8 cellular contexts compared by ENCODE assay signal in the genomic region with DNA sequence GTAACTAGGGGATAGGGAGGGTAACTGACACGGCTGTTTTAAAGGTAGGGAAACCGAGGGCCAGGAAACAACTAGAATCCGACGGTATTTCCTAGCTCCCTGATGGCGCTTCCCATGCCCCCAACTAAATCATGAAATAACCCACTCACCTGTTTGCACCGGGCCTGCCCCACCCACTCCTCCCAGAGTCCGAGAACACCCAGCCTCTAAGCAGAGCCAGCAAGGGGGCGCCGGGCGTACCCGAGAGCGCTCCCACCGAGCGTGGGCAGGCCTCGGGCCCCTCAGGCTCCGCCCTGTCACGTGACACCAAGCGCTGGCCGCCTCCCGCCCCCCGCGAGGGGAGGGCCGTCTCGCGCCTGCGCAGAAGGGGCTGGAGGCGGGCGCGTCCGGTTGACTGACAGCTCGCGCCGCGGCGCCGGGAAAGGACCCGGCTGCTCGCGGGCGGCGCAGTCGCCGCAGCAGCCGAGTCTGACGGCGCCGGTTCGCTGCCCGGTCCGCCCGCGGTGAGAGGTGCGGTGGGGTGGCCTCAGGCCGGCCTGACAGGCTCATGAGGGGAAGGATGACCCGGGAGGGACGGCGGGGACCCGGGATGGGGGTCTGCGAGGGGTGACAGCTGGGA. TPM values are rescaled to one million over a fixed set of nuclear protein-coding genes. Genes with fewer than 3 reads are reported as not detected.
DNase-seq lines count a peak whose midpoint lies in the region; ATAC-seq, FAIRE-seq and TF ChIP-seq lines count a peak whose summit lies in the region.

A gene with protein sequence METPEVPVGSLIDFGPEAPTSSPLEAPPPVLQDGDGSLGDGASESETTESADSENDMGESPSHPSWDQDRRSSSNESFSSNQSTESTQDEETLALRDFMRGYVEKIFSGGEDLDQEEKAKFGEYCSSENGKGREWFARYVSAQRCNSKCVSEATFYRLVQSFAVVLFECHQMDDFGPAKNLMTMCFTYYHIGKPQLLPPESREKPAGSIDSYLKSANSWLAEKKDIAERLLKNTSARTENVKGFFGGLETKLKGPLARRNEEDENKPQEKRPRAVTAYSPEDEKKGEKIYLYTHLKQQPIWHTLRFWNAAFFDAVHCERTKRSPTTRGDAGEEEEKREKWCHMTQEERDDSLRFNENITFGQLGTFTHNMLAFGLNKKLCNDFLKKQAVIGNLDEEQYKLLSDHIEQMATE (plus strand): TSS at position 447 of the 619 bp plus-strand sequence. CDS start 39,277 bp downstream, outside the sequence.

- peak; percentile 72 for ATAC-seq in HG03439 (IDR thresholded peaks at IDR 0.05; ENCODE audit: unreplicated experiment)
- peak; percentile 89 for ATAC-seq in HepG2

- DNase-seq in NCI-H524 treated with DMSO at 0.1 percent for 48 hours (lab: John Stamatoyannopoulos, UW) (peak; percentile 45), cortex of kidney (lab: John Stamatoyannopoulos, UW) (peak; percentile 60), HepG2 (ENCODE audit: low spot score) (peak; percentile 91)
- peak; percentile 95 for DNase-seq in activated CD4-positive, alpha-beta T cell treated with anti-CD3 and anti-CD28 coated beads, Interleukin-2, amount 10 ng/mL, durations not matched to agents 7 days and 5 days
- peak; percentile 95 to 97 for DNase-seq in stimulated activated CD4-positive, alpha-beta T cell treated with anti-CD3 and anti-CD28 coated beads, Interleukin-2, amount 100 ng/mL, for 48 hours

- intact Hi-C loops in HepG2 (cut with micrococcal nuclease; ENCODE audit: unreplicated experiment) = loop anchor here (2.0 kb wide), 1 partner anchor 59 kb away; no protein-coding TSS in a partner anchor

- 2% methylated on average over 39 of the region's 59 CpGs for WGBS in HepG2 (ENCODE audit: low lambda C conversion rate)

- H3K4me3 ChIP-seq in BLaER1 (peak within 1 kb of the TSS; percentile 68), HepG2 (replicated peaks in 1 of 3; ENCODE audit: insufficient read depth in 1 of 3, low read depth in 2 of 3, low read length in 3 of 3) (peak within 1 kb of the TSS; percentile 65 to 77 (median 69))

- no peaks in the 10 kb centered on the region for H3K79me2 ChIP-seq in HepG2 (ENCODE audit: insufficient read depth, low read length)

- no peaks in the 10 kb centered on the region for H3K9me3 Mint-ChIP-seq in activated CD4-positive, alpha-beta T cell treated with anti-CD3 and anti-CD28 coated beads, Interleukin-2, amount 10 ng/mL, durations not matched to agents 7 days and 5 days

- POLR2A ChIA-PET in activated CD4-positive, alpha-beta T cell treated with anti-CD3 and anti-CD28 coated beads, Interleukin-2, amount 10 ng/mL, durations not matched to agents 7 days and 5 days (lab: Charles Lee) = interaction anchor here (0.7 kb wide), 1 partner anchor 17 kb away, joined by 3 read pairs; a partner anchor contains a TSS
- POLR2A ChIA-PET in HepG2 (lab: Yijun Ruan, JAX) = interaction anchor here (1.0 to 3.4 kb wide), 5 partner anchors 16 to 50 kb away, joined by 3 to 28 read pairs (median 7); a partner anchor contains a TSS

- FAIRE-seq in HepG2 (lab: Jason Lieb, UNC) = peak; percentile 90

- TF ChIP-seq POLR2A in GM19193 (IDR thresholded peaks at IDR 0.05; ENCODE audit: extremely low read depth, insufficient read depth, insufficient read length) (peak; percentile 86), HepG2 (IDR thresholded peaks at IDR 0.05; ENCODE audit: insufficient read depth in 1 of 2, low read depth in 2 of 2, low read length in 2 of 2) (peak; percentile 33 to 87; a peak in 2 of 4 replicates)

- H3K4me1 Mint-ChIP-seq in activated CD4-positive, alpha-beta T cell treated with anti-CD3 and anti-CD28 coated beads, Interleukin-2, amount 10 ng/mL, durations not matched to agents 7 days and 5 days = peaks cover 44% of the 10 kb centered on the region

- H2AFZ ChIP-seq in HepG2 (ENCODE audit: low read length) = peak within 1 kb of the TSS; percentile 81

- H3K4me1 ChIP-seq in BLaER1 (peaks cover 41% of the 10 kb centered on the region), HepG2 (ENCODE audit: insufficient read depth, low read length) (peaks cover 41% of the 10 kb centered on the region)

- TF ChIP-seq CTCF in HepG2 (CRISPR knock-in tag; IDR thresholded peaks at IDR 0.05) = peak; percentile 81

- H3K4me2 ChIP-seq in BLaER1 (peak within 1 kb of the TSS; percentile 89), HepG2 (ENCODE audit: low read depth, low read length) (peak within 1 kb of the TSS; percentile 92)

- H3K27me3 Mint-ChIP-seq in activated CD4-positive, alpha-beta T cell treated with anti-CD3 and anti-CD28 coated beads, Interleukin-2, amount 10 ng/mL, durations not matched to agents 7 days and 5 days = no peaks in the 10 kb centered on the region

- peak; percentile 77 for TF ChIP-seq RAD21 in HepG2 (CRISPR knock-in tag; IDR thresholded peaks at IDR 0.05)

- peaks cover 28% of the 10 kb centered on the region for H3K27me3 ChIP-seq in BLaER1
- H3K27me3 ChIP-seq in HepG2 (ENCODE audit: control insufficient read depth in 1 of 2, insufficient read depth in 2 of 2, low read length in 2 of 2) = peaks cover 3 to 28% of the 10 kb centered on the region in 2 experiments; a peak in 4 of 5 replicates

- peaks cover 7% of the 10 kb centered on the region for H3K36me3 Mint-ChIP-seq in activated CD4-positive, alpha-beta T cell treated with anti-CD3 and anti-CD28 coated beads, Interleukin-2, amount 10 ng/mL, durations not matched to agents 7 days and 5 days (ENCODE audit: low read depth)

- no peak within 1 kb of the TSS for H3K27ac ChIP-seq in BLaER1
- H3K27ac ChIP-seq in HepG2 (ENCODE audit: extremely low read length, insufficient read depth, low read length) = no peak within 1 kb of the TSS

- peaks cover 19% of the 10 kb centered on the region for H4K20me1 ChIP-seq in BLaER1
- H4K20me1 ChIP-seq in HepG2 (ENCODE audit: insufficient read depth, low read length) = no peaks in the 10 kb centered on the region

- H3K9ac ChIP-seq in BLaER1 (peak within 1 kb of the TSS; percentile 64), HepG2 (ENCODE audit: insufficient read depth, low read depth, low read length) (peak within 1 kb of the TSS; percentile 72)

- CTCF ChIA-PET in activated CD4-positive, alpha-beta T cell treated with anti-CD3 and anti-CD28 coated beads, Interleukin-2, amount 10 ng/mL, durations not matched to agents 7 days and 5 days (lab: Charles Lee) = interaction anchor here (0.8 to 3.2 kb wide), 10 partner anchors 12 to 588 kb away, joined by 3 to 14 read pairs (median 4); a partner anchor contains a TSS
- CTCF ChIA-PET in HepG2 (lab: Yijun Ruan, JAX; ENCODE audit: low intra/inter-chr PET ratio, low total read pairs) = interaction anchor here (1.1 kb wide), 1 partner anchor 59 kb away, joined by 4 read pairs; no protein-coding TSS in a partner anchor

- no peaks in the 10 kb centered on the region for H3K36me3 ChIP-seq in BLaER1
- no peaks in the 10 kb centered on the region for H3K36me3 ChIP-seq in HepG2 (replicated peaks in 1 of 2; ENCODE audit: control insufficient read depth in 1 of 2, insufficient read depth in 2 of 2, low read length in 2 of 2)

- H3K4me3 Mint-ChIP-seq in activated CD4-positive, alpha-beta T cell treated with anti-CD3 and anti-CD28 coated beads, Interleukin-2, amount 10 ng/mL, durations not matched to agents 7 days and 5 days = peak within 1 kb of the TSS; percentile 90

- peak within 1 kb of the TSS; percentile 96 for H3K27ac Mint-ChIP-seq in activated CD4-positive, alpha-beta T cell treated with anti-CD3 and anti-CD28 coated beads, Interleukin-2, amount 10 ng/mL, durations not matched to agents 7 days and 5 days

- in situ Hi-C loops in HepG2 (cut with HindIII; ENCODE audit: extremely low pct_ligation_motif_present, low pct_unique_long_range_greater_than_20kb) = no loop called here

- TF ChIP-seq EP300 in HepG2 (IDR thresholded peaks at IDR 0.05; ENCODE audit: low read depth in 2 of 2, low read length in 2 of 2) (no peak), HepG2 (CRISPR knock-in tag; IDR thresholded peaks at IDR 0.05; ENCODE audit: borderline replicate concordance) (no peak)

- H3K9me3 ChIP-seq in BLaER1 (0 out of 2 replicates have a peak, but pooled peaks cover 5% of the 10 kb centered on the region), HepG2 (ENCODE audit: low read length) (no peaks in the 10 kb centered on the region)

- BruUV-seq in HepG2 (replicated peaks; lab: Mats Ljungman, UMichigan) = no TSS peak

TF ChIP-seq in HepG2, 621 proteins besides CTCF, POLR2A, EP300 and RAD21 (continues in another document):
- TF ChIP-seq ZNF331 (CRISPR knock-in tag; IDR thresholded peaks at IDR 0.05) = peak; percentile 47; the same call in 1 of the 2 replicates
- TF ChIP-seq ZFP90 (CRISPR knock-in tag; IDR thresholded peaks at IDR 0.05; ENCODE audit: borderline replicate concordance) = peak; percentile 68; the same call in 1 of the 2 replicates
- TF ChIP-seq NR2F6 (IDR thresholded peaks at IDR 0.05) = no peak
- TF ChIP-seq NR2F6 (CRISPR knock-in tag; IDR thresholded peaks at IDR 0.05) = peak; percentile 47; the same call in 1 of the 2 replicates
- TF ChIP-seq RAD51 (IDR thresholded peaks at IDR 0.05; ENCODE audit: borderline replicate concordance) = peak; percentile 98
- TF ChIP-seq ZNF550 (CRISPR knock-in tag; IDR thresholded peaks at IDR 0.05; ENCODE audit: borderline replicate concordance) = no peak

RNA-seq across cellular contexts. Expression of the gene that starts here (rescaled TPM):
- 10 to 100 TPM; 13.6 to 14.8 TPM for total RNA-seq in activated CD4-positive, alpha-beta T cell treated with anti-CD3 and anti-CD28 coated beads, Interleukin-2, amount 10 ng/mL, durations not matched to agents 7 days and 5 days
- 1.5 and 1.8 TPM in 2 replicates for total RNA-seq in HepG2 (2016; rRNA removed; fragmentation: Illumina TruSeq; extraction: Trizol)
- 0.62 and 0.91 TPM in 2 replicates for total RNA-seq in HepG2 (2016; cell fraction: cytosol; rRNA removed; fragmentation: Illumina TruSeq; extraction: Trizol; ENCODE audit: low read depth)
- 1.5 and 1.7 TPM in 2 replicates for total RNA-seq in HepG2 (2016; cell fraction: insoluble cytoplasmic fraction; rRNA removed; fragmentation: Illumina TruSeq; extraction: Trizol)
- total RNA-seq in HepG2 (2016; cell fraction: membrane; rRNA removed; fragmentation: Illumina TruSeq; extraction: Trizol) = 0.99 and 1.1 TPM in 2 replicates
- total RNA-seq in HepG2 (2016; cell fraction: nucleus; rRNA removed; fragmentation: Illumina TruSeq; extraction: Trizol) = 0.75 and 1.6 TPM in 2 replicates
- polyA plus RNA-seq in HepG2 (2011; rRNA removed) = 1.8 and 2.4 TPM in 2 replicates
- 1.6 and 2.3 TPM in 2 replicates for polyA plus RNA-seq in HepG2 (2011; cell fraction: cytosol; rRNA removed)
- 6.1 and 6.2 TPM in 2 replicates for polyA plus RNA-seq in HepG2 (2011; cell fraction: nucleus; rRNA removed)
- polyA plus RNA-seq in HepG2 (2012) = 1.6 and 2.5 TPM in 2 replicates
- 0.47 and 1.2 TPM in 2 replicates for polyA plus RNA-seq in HepG2 (2016; cell fraction: cytosol; fragmentation: Illumina TruSeq; extraction: Trizol; ENCODE audit: low read depth)
- polyA plus RNA-seq in HepG2 (2016; cell fraction: insoluble cytoplasmic fraction; fragmentation: Illumina TruSeq; extraction: Trizol; ENCODE audit: low read depth) = 1.3 and 1.5 TPM in 2 replicates
- polyA plus RNA-seq in HepG2 (2016; cell fraction: membrane; fragmentation: Illumina TruSeq; extraction: Trizol; ENCODE audit: low read depth) = 0.90 and 1.2 TPM in 2 replicates
- polyA plus RNA-seq in HepG2 (2016; cell fraction: nucleus; fragmentation: Illumina TruSeq; extraction: Trizol; ENCODE audit: insufficient read depth, low read depth) = 1.4 and 2.0 TPM in 2 replicates
- polyA minus RNA-seq in HepG2 (2011; rRNA and poly(A)+ RNA removed; ENCODE audit: low replicate concordance) = 1.2 and 3.4 TPM in 2 replicates
- 0.99 and 1.8 TPM in 2 replicates for polyA minus RNA-seq in HepG2 (2011; cell fraction: cytosol; rRNA and poly(A)+ RNA removed)
- 3.6 and 5.5 TPM in 2 replicates for polyA minus RNA-seq in HepG2 (2011; cell fraction: nucleus; rRNA and poly(A)+ RNA removed)

Comparison
In these comparisons a context has a peak if more than half of its experiments do, and no peak if none do; other contexts are left out.
1. DNase-seq: peak in every context shown above with its lines; median percentile 96 in stimulated activated CD4-positive, alpha-beta T cell treated with anti-CD3 and anti-CD28 coated beads, Interleukin-2, amount 100 ng/mL, for 48 hours; 95 in activated CD4-positive, alpha-beta T cell treated with anti-CD3 and anti-CD28 coated beads, Interleukin-2, amount 10 ng/mL, durations not matched to agents 7 days and 5 days; 91 in HepG2; 60 in cortex of kidney; 45 in NCI-H524 treated with DMSO at 0.1 percent for 48 hours.